1 cellular context compared by ENCODE assay signal in genomic region chr18:24014986-24015896, GRCh38.
A peak's percentile ranks its signal among the peaks of the same experiment; 100 is the strongest.
TF ChIP-seq lines count a peak whose summit lies in the region.

No MANE protein-coding gene starts in this region.

TF ChIP-seq in HepG2, 621 proteins besides CTCF, POLR2A, EP300 and RAD21 (continued from another document):
- TF ChIP-seq ZNF687 (CRISPR knock-in tag; IDR thresholded peaks at IDR 0.05) = peak; percentile 88
- peak; percentile 9; the same call in 1 of the 2 replicates for TF ChIP-seq UBTF (CRISPR knock-in tag; IDR thresholded peaks at IDR 0.05)
- peak; percentile 53 for TF ChIP-seq KDM2A (CRISPR knock-in tag; IDR thresholded peaks at IDR 0.05; ENCODE audit: borderline replicate concordance, low read depth)
- TF ChIP-seq ARNT2 (CRISPR knock-in tag; IDR thresholded peaks at IDR 0.05; ENCODE audit: low read depth) = peak; percentile 17; the same call in 1 of the 2 replicates
- TF ChIP-seq CEBPG (CRISPR knock-in tag; IDR thresholded peaks at IDR 0.05) = peak; percentile 81
- no peak for TF ChIP-seq TCF7 (IDR thresholded peaks at IDR 0.05; ENCODE audit: low read depth)
- TF ChIP-seq RXRA (CRISPR knock-in tag; IDR thresholded peaks at IDR 0.05) = peak; percentile 21; the same call in 1 of the 2 replicates
- TF ChIP-seq SALL1 (CRISPR knock-in tag; IDR thresholded peaks at IDR 0.05) = peak; percentile 58
- no peak for TF ChIP-seq PTBP1 (IDR thresholded peaks at IDR 0.05; ENCODE audit: low read depth, low read length, poor library complexity, severe bottlenecking)
- TF ChIP-seq MEIS1 (CRISPR knock-in tag; IDR thresholded peaks at IDR 0.05; ENCODE audit: borderline replicate concordance) = 0 out of 2 replicates have a peak, but pooled peaks have one; percentile 9
- 0 out of 2 replicates have a peak, but pooled peaks have one; percentile 11 for TF ChIP-seq FOSL2 (CRISPR knock-in tag; IDR thresholded peaks at IDR 0.05)
